ENCODE assay signal across 9 cellular contexts in genomic region chrX:132737743-132738142, GRCh38.
A peak's percentile ranks its signal among the peaks of the same experiment; 100 is the strongest.
DNase-seq lines count a peak whose midpoint lies in the region; ATAC-seq lines count a peak whose summit lies in the region.
"Had no signal": no experiment of that assay in that cellular context is flagged by ENCODE, and none has a peak within 500 bp of the region (broad histone marks: within the 10 kb centered on the region; RNA-seq: fewer than 3 reads in every experiment).

No MANE protein-coding gene starts in this region.

- POLR2A ChIA-PET in activated CD4-positive, alpha-beta memory T cell treated with anti-CD3 and anti-CD28 coated beads for 36 hours (lab: Charles Lee): interaction anchor here (1.0 to 2.0 kb wide), 2 partner anchors 12 to 38 kb away, joined by 3 to 10 read pairs; no protein-coding TSS in a partner anchor

- peaks cover 26% of the 10 kb centered on the region for H3K4me1 Mint-ChIP-seq in activated CD4-positive, alpha-beta memory T cell treated with anti-CD3 and anti-CD28 coated beads for 36 hours (ENCODE audit: low read depth)

- no peak overlapping the region for H3K4me3 ChIP-seq in esophagus (ENCODE audit: low read depth in 1 of 2, low read length in 2 of 2)

- peaks cover 0 to 7% of the 10 kb centered on the region in 2 donors for H3K27me3 ChIP-seq in esophagus (ENCODE audit: control insufficient read depth in 1 of 2, insufficient read depth in 2 of 2, low read length in 2 of 2)

- H3K36me3 Mint-ChIP-seq in activated CD4-positive, alpha-beta memory T cell treated with anti-CD3 and anti-CD28 coated beads for 36 hours: no peaks in the 10 kb centered on the region

- peak overlapping the region; percentile 60 for H3K27ac Mint-ChIP-seq in activated CD4-positive, alpha-beta memory T cell treated with anti-CD3 and anti-CD28 coated beads for 36 hours

- no peak overlapping the region for H3K4me3 Mint-ChIP-seq in activated CD4-positive, alpha-beta memory T cell treated with anti-CD3 and anti-CD28 coated beads for 36 hours

- no peaks in the 10 kb centered on the region for H3K9me3 ChIP-seq in esophagus (ENCODE audit: control insufficient read depth in 2 of 2, insufficient read depth in 1 of 2, low read depth in 1 of 2, low read length in 1 of 2)

- intact Hi-C loops in activated CD4-positive, alpha-beta memory T cell treated with anti-CD3 and anti-CD28 coated beads for 36 hours (cut with micrococcal nuclease): loop anchor here (2.0 to 10.0 kb wide), 3 partner anchors 61 to 923 kb away; partner anchors contain the start of gene RAP2C

- no peak for ATAC-seq in HG02884 (IDR thresholded peaks at IDR 0.05; ENCODE audit: unreplicated experiment)

- 18 to 22% methylated on average over 5 of the region's 5 CpGs for WGBS in esophagus, 2 donors

- CTCF ChIA-PET in activated CD4-positive, alpha-beta memory T cell treated with anti-CD3 and anti-CD28 coated beads for 36 hours (lab: Charles Lee): interaction anchor here (0.7 to 1.1 kb wide), 2 partner anchors 37 to 268 kb away, joined by 3 to 5 read pairs; no protein-coding TSS in a partner anchor

- no peaks in the 10 kb centered on the region for H3K9me3 Mint-ChIP-seq in activated CD4-positive, alpha-beta memory T cell treated with anti-CD3 and anti-CD28 coated beads for 36 hours

- peak overlapping the region; percentile 7 to 65 for H3K27ac ChIP-seq in esophagus (ENCODE audit: low read depth in 2 of 2, low read length in 1 of 2)

- peak; percentile 72 for DNase-seq in HT1080 (ENCODE audit: low read depth)
- peak; percentile 75 for DNase-seq in activated CD4-positive, alpha-beta memory T cell treated with anti-CD3 and anti-CD28 coated beads for 36 hours
- DNase-seq in stimulated activated CD8-positive, alpha-beta memory T cell treated with anti-CD3 and anti-CD28 coated beads, Interleukin-15, amount 100 ng/mL, for 4 hours (ENCODE audit: low read depth in 2 of 2): peak; percentile 3 to 27
- DNase-seq in pons (ENCODE audit: low spot score): no peak
- no peak for DNase-seq in NOMO-1 (lab: John Stamatoyannopoulos, UW; ENCODE audit: unreplicated experiment in 2 of 2)
- no peak for DNase-seq in NOMO-1 treated with dmso at 0.1 percent for 144 hours (lab: John Stamatoyannopoulos, UW; ENCODE audit: unreplicated experiment)
- DNase-seq: NCI-H2029 had no signal

- H3K4me1 ChIP-seq in esophagus (ENCODE audit: control insufficient read depth in 2 of 2, insufficient read depth in 2 of 2, low read length in 1 of 2): peaks cover 0 to 3% of the 10 kb centered on the region in 2 donors

- no peaks in the 10 kb centered on the region for H3K36me3 ChIP-seq in esophagus (ENCODE audit: control insufficient read depth in 2 of 2, insufficient read depth in 2 of 2, low read length in 1 of 2)

- H3K27me3 Mint-ChIP-seq in activated CD4-positive, alpha-beta memory T cell treated with anti-CD3 and anti-CD28 coated beads for 36 hours: no peaks in the 10 kb centered on the region

Comparison
In these comparisons a context has a peak if more than half of its experiments do, and no peak if none do; other contexts are left out.
1. DNase-seq: peak in HT1080 (single experiment), activated CD4-positive, alpha-beta memory T cell treated with anti-CD3 and anti-CD28 coated beads for 36 hours (single experiment) and stimulated activated CD8-positive, alpha-beta memory T cell treated with anti-CD3 and anti-CD28 coated beads, Interleukin-15, amount 100 ng/mL, for 4 hours (2 of 2); none in pons (single experiment), NOMO-1 (0 of 2) and NOMO-1 treated with dmso at 0.1 percent for 144 hours (single experiment).